9 cellular contexts compared by ENCODE assay signal in genomic region chr4:74659576-74660411, GRCh38.
DNase-seq lines count a peak whose midpoint lies in the region; ATAC-seq and TF ChIP-seq lines count a peak whose summit lies in the region.
"Had no signal": no experiment of that assay in that cellular context is flagged by ENCODE, and none has a peak within 500 bp of the region (broad histone marks: within the 10 kb centered on the region; RNA-seq: fewer than 3 reads in every experiment).

No MANE protein-coding gene starts in this region.

- in situ Hi-C loops in gastrocnemius medialis (cut with MboI; ENCODE audit: low sequenced_read_pairs in 4 of 4) = loop anchor here in 1 of 4 donors (25.0 kb wide), 1 partner anchor 297 kb away; the partner anchor contains the start of gene EREG

- no peak overlapping the region for H3K9ac ChIP-seq in H9 (ENCODE audit: extremely low read depth, insufficient read length, low read length)

- TF ChIP-seq CTCF in H9 (conservative IDR thresholded peaks at IDR 0.05) (no peak), fibroblast of pulmonary artery (IDR thresholded peaks at IDR 0.05; ENCODE audit: low read length, missing control alignments) (no peak), gastrocnemius medialis (IDR thresholded peaks at IDR 0.05 in 4 of 5, conservative IDR thresholded peaks at IDR 0.05 in 1 of 5) (no peak)

- no peaks in the 10 kb centered on the region for H3K27me3 Mint-ChIP-seq in H9 (ENCODE audit: low read depth)

- intact Hi-C loops in gastrocnemius medialis (cut with DNase I; ENCODE audit: low total_unique reads) = no loop called here

- H3K36me3 ChIP-seq in SJCRH30 = no peaks in the 10 kb centered on the region
- H3K36me3 ChIP-seq in gastrocnemius medialis = no peaks in the 10 kb centered on the region

- H2BK120ac ChIP-seq in H9 (ENCODE audit: low read depth, low read length, poor library complexity, severe bottlenecking) = no peak overlapping the region

- no peaks in the 10 kb centered on the region for H3K79me2 ChIP-seq in H9 (ENCODE audit: insufficient read depth, low read length)

- H2BK5ac ChIP-seq in H9 (ENCODE audit: insufficient read length, low read length) = no peak overlapping the region

- no peak overlapping the region for H3K4ac ChIP-seq in H9 (ENCODE audit: low read depth, low read length)

- no peaks in the 10 kb centered on the region for H4K20me1 ChIP-seq in H9 (ENCODE audit: control insufficient read depth, insufficient read depth, insufficient read length)

- H3K14ac ChIP-seq in H9 (ENCODE audit: insufficient read depth, low read length) = no peak overlapping the region

- H3K4me2 ChIP-seq in H9 (ENCODE audit: insufficient read depth, insufficient read length, low read length) = no peak overlapping the region

- ATAC-seq in gastrocnemius medialis (peak; percentile 36 to 62), HG02763 (IDR thresholded peaks at IDR 0.05; ENCODE audit: unreplicated experiment) (no peak)

- no peak overlapping the region for H4K5ac ChIP-seq in H9 (ENCODE audit: insufficient read length, low read depth, low read length)

- H3K4me3 Mint-ChIP-seq in H9 = no peak overlapping the region
- H3K4me3 Mint-ChIP-seq: stimulated activated naive CD8-positive, alpha-beta T cell treated with anti-CD3 and anti-CD28 coated beads, Interleukin-15, Interleukin-2, amounts not matched to agents 100 ng/mL and 50 ng/mL, for 24 hours had no signal

- no peaks in the 10 kb centered on the region for H3K9me3 Mint-ChIP-seq in H9
- H3K9me3 Mint-ChIP-seq: stimulated activated naive CD8-positive, alpha-beta T cell treated with anti-CD3 and anti-CD28 coated beads, Interleukin-15, Interleukin-2, amounts not matched to agents 100 ng/mL and 50 ng/mL, for 24 hours had no signal

- no peak overlapping the region for H3K56ac ChIP-seq in H9 (ENCODE audit: insufficient read length, low read depth, low read length)

- H2BK12ac ChIP-seq in H9 (ENCODE audit: insufficient read length, low read depth, low read length) = no peak overlapping the region

- no peak for DNase-seq in H9
- DNase-seq in SJCRH30 = peak; percentile 60 to 79
- DNase-seq in fibroblast of pulmonary artery (ENCODE audit: low read depth) = peak; percentile 100
- no peak for DNase-seq in gastrocnemius medialis
- DNase-seq in NCI-H2171 treated with DMSO at 0.1 percent for 48 hours (lab: John Stamatoyannopoulos, UW) = no peak
- no peak for DNase-seq in NCI-H1436 treated with DMSO at 0.1 percent for 48 hours (lab: John Stamatoyannopoulos, UW)
- no peak for DNase-seq in NCI-H774 (lab: John Stamatoyannopoulos, UW)

- H3K36me3 Mint-ChIP-seq in H9 (ENCODE audit: insufficient read depth in 1 of 3, low read depth in 3 of 3) = no peaks in the 10 kb centered on the region

- no peaks in the 10 kb centered on the region for H3K23me2 ChIP-seq in H9 (ENCODE audit: insufficient read length, low read depth, low read length, poor library complexity, severe bottlenecking)

- no peak overlapping the region for H2BK15ac ChIP-seq in H9 (ENCODE audit: low read depth, low read length)

- H3K9me3 ChIP-seq in H9 (ENCODE audit: control insufficient read depth, low read depth, low read length) (no peaks in the 10 kb centered on the region), SJCRH30 (replicated peaks) (no peaks in the 10 kb centered on the region), gastrocnemius medialis (no peaks in the 10 kb centered on the region)

- no peak overlapping the region for H3K27ac Mint-ChIP-seq in H9
- H3K27ac Mint-ChIP-seq: stimulated activated naive CD8-positive, alpha-beta T cell treated with anti-CD3 and anti-CD28 coated beads, Interleukin-15, Interleukin-2, amounts not matched to agents 100 ng/mL and 50 ng/mL, for 24 hours had no signal

- no peaks in the 10 kb centered on the region for H3K79me1 ChIP-seq in H9 (ENCODE audit: insufficient read depth, low read depth, low read length, poor library complexity, severe bottlenecking)

- H2AFZ ChIP-seq in H9 (ENCODE audit: low read length) = peak overlapping the region; percentile 22

- H3K4me1 Mint-ChIP-seq in H9 = peaks cover 26 to 28% of the 10 kb centered on the region in 2 experiments

- no peak overlapping the region for H3K18ac ChIP-seq in H9 (ENCODE audit: insufficient read length, low read depth, low read length)

- no peak for TF ChIP-seq POLR2A in gastrocnemius medialis (IDR thresholded peaks at IDR 0.05)

- H3K4me3 ChIP-seq in SJCRH30 (no peak overlapping the region), fibroblast of pulmonary artery (replicated peaks; ENCODE audit: low read depth, low read length) (no peak overlapping the region), gastrocnemius medialis (no peak overlapping the region)

- no CpG with 5 or more reads among the region's 3 CpGs for WGBS in H9 (ENCODE audit: extremely low coverage, insufficient read length, low lambda C conversion rate)

- H3K4me1 ChIP-seq in H9 (ENCODE audit: insufficient read depth, low read length) (no peaks in the 10 kb centered on the region; the same call in 1 of the 2 replicates), SJCRH30 (peaks cover 13% of the 10 kb centered on the region), gastrocnemius medialis (no peaks in the 10 kb centered on the region)

- no peak overlapping the region for H4K8ac ChIP-seq in H9 (replicated peaks; ENCODE audit: insufficient read length, low read depth, low read length)

- H3K27me3 ChIP-seq in H9 (ENCODE audit: insufficient read depth, low read length) (no peaks in the 10 kb centered on the region), SJCRH30 (no peaks in the 10 kb centered on the region), gastrocnemius medialis (no peaks in the 10 kb centered on the region)

- H2BK20ac ChIP-seq in H9 (ENCODE audit: low read depth, low read length, poor library complexity, severe bottlenecking) = no peak overlapping the region

- H2AK5ac ChIP-seq in H9 (ENCODE audit: insufficient read length, low read length) = no peak overlapping the region

- peak overlapping the region; percentile 44 for H3K27ac ChIP-seq in H9 (ENCODE audit: insufficient read length, low read depth, low read length)
- no peak overlapping the region for H3K27ac ChIP-seq in SJCRH30
- H3K27ac ChIP-seq in gastrocnemius medialis = no peak overlapping the region

- H4K91ac ChIP-seq in H9 (ENCODE audit: insufficient read length, low read depth, low read length) = no peak overlapping the region

- no peak overlapping the region for H3T11ph ChIP-seq in H9 (ENCODE audit: low read length)

- H3K23ac ChIP-seq in H9 (ENCODE audit: insufficient read length, low read depth, low read length) = no peak overlapping the region

Comparison
In these comparisons a context has a peak if more than half of its experiments do, and no peak if none do; other contexts are left out.
1. DNase-seq: peak in SJCRH30 (2 of 2) and fibroblast of pulmonary artery (single experiment); none in H9 (single experiment), gastrocnemius medialis (0 of 2), NCI-H2171 treated with DMSO at 0.1 percent for 48 hours (single experiment), NCI-H1436 treated with DMSO at 0.1 percent for 48 hours (single experiment) and NCI-H774 (single experiment).